In the genomic region with DNA sequence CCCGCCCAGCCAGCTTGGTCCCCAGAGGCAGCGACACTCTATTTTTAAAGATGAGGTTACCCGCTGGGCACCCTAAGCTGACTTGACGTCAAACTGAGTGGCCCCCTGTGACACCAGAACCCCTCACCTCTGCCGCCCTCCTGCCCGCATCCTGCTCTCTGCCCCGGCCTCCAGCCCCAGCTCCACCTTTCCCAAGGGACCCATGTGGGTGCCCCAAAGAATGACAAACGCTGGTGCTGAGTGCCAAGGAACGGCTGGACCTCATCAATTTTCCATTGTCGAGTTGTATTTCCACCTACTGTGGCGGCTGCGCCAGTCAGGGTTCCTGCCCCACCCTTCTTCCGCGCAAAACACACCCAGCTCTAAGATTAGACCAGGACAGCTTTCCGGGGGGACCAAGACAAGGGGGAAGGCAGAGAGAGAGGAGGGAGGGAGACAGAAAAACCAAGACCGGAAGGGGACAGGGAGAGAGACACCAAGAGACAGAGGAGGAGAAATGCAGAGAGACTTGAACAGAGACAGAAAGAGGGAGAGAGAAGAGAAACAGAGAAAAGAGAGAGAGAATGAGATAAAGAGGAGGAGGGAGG, we compare ENCODE assay signal across 2 cellular contexts.
A peak's percentile ranks its signal among the peaks of the same experiment; 100 is the strongest.
TF ChIP-seq lines count a peak whose summit lies in the region.

No MANE protein-coding gene starts in this region.

TF ChIP-seq in IMR-90, 13 proteins besides CTCF, POLR2A, EP300 and RAD21:
- TF ChIP-seq NFE2L2 (IDR thresholded peaks at IDR 0.05; ENCODE audit: low read depth, low read length) (no peak), FOS (IDR thresholded peaks at IDR 0.05; ENCODE audit: low read depth, low read length) (no peak), RCOR1 (IDR thresholded peaks at IDR 0.05; ENCODE audit: insufficient replicate concordance, low read length) (no peak), MAZ (IDR thresholded peaks at IDR 0.05; ENCODE audit: borderline replicate concordance, low read depth, low read length) (no peak), CHD1 (IDR thresholded peaks at IDR 0.05; ENCODE audit: low read depth, low read length) (no peak), MAFK (IDR thresholded peaks at IDR 0.05; ENCODE audit: low read depth, low read length) (no peak), USF2 (IDR thresholded peaks at IDR 0.05; ENCODE audit: low read depth, low read length) (no peak), SMC3 (IDR thresholded peaks at IDR 0.05; ENCODE audit: low read depth, low read length) (no peak), RFX5 (IDR thresholded peaks at IDR 0.05; ENCODE audit: low read depth, low read length) (no peak), BHLHE40 (IDR thresholded peaks at IDR 0.05; ENCODE audit: low read depth, low read length) (no peak), CEBPB (IDR thresholded peaks at IDR 0.05; ENCODE audit: low read depth, low read length) (no peak), MXI1 (IDR thresholded peaks at IDR 0.05; ENCODE audit: borderline replicate concordance, low read depth, low read length) (no peak)
- TF ChIP-seq, protein P1, sequence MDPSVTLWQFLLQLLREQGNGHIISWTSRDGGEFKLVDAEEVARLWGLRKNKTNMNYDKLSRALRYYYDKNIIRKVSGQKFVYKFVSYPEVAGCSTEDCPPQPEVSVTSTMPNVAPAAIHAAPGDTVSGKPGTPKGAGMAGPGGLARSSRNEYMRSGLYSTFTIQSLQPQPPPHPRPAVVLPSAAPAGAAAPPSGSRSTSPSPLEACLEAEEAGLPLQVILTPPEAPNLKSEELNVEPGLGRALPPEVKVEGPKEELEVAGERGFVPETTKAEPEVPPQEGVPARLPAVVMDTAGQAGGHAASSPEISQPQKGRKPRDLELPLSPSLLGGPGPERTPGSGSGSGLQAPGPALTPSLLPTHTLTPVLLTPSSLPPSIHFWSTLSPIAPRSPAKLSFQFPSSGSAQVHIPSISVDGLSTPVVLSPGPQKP (IDR thresholded peaks at IDR 0.05; ENCODE audit: borderline replicate concordance, low read depth, low read length): no peak

TF ChIP-seq in K562, 482 proteins besides CTCF, POLR2A, EP300 and RAD21 (continues in another document):
- TF ChIP-seq ZBTB2 (IDR thresholded peaks at IDR 0.05): 0 out of 2 replicates have a peak, but pooled peaks have one; percentile 37
- peak; percentile 26 to 32; a peak in 1 of 4 replicates for TF ChIP-seq MLLT1 (IDR thresholded peaks at IDR 0.05)
- TF ChIP-seq DPF2 (IDR thresholded peaks at IDR 0.05): peak; percentile 37; the same call in 1 of the 2 replicates
- TF ChIP-seq KDM1A (IDR thresholded peaks at IDR 0.05): peak in 1 of 2 experiments; percentile 36; a peak in 1 of 4 replicates
- TF ChIP-seq NRF1 (conservative IDR thresholded peaks at IDR 0.05 in 1 of 2, IDR thresholded peaks at IDR 0.05 in 1 of 2): peak; percentile 46
- TF ChIP-seq ZBTB26 (CRISPR knock-in tag; IDR thresholded peaks at IDR 0.05): no peak
- TF ChIP-seq FOXJ3 (CRISPR knock-in tag; IDR thresholded peaks at IDR 0.05): no peak
- peak; percentile 38 for TF ChIP-seq VEZF1 (CRISPR knock-in tag; IDR thresholded peaks at IDR 0.05)
- TF ChIP-seq, protein P2, sequence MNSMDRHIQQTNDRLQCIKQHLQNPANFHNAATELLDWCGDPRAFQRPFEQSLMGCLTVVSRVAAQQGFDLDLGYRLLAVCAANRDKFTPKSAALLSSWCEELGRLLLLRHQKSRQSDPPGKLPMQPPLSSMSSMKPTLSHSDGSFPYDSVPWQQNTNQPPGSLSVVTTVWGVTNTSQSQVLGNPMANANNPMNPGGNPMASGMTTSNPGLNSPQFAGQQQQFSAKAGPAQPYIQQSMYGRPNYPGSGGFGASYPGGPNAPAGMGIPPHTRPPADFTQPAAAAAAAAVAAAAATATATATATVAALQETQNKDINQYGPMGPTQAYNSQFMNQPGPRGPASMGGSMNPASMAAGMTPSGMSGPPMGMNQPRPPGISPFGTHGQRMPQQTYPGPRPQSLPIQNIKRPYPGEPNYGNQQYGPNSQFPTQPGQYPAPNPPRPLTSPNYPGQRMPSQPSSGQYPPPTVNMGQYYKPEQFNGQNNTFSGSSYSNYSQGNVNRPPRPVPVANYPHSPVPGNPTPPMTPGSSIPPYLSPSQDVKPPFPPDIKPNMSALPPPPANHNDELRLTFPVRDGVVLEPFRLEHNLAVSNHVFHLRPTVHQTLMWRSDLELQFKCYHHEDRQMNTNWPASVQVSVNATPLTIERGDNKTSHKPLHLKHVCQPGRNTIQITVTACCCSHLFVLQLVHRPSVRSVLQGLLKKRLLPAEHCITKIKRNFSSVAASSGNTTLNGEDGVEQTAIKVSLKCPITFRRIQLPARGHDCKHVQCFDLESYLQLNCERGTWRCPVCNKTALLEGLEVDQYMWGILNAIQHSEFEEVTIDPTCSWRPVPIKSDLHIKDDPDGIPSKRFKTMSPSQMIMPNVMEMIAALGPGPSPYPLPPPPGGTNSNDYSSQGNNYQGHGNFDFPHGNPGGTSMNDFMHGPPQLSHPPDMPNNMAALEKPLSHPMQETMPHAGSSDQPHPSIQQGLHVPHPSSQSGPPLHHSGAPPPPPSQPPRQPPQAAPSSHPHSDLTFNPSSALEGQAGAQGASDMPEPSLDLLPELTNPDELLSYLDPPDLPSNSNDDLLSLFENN (IDR thresholded peaks at IDR 0.05; ENCODE audit: low read depth in 2 of 2, low read length in 2 of 2): no peak
- TF ChIP-seq ARID1B (IDR thresholded peaks at IDR 0.05): peak; percentile 19; the same call in 1 of the 2 replicates
- peak; percentile 64 for TF ChIP-seq BCOR (IDR thresholded peaks at IDR 0.05)
- 0 out of 2 replicates have a peak, but pooled peaks have one; percentile 21 for TF ChIP-seq HDAC2 (IDR thresholded peaks at IDR 0.05)
- TF ChIP-seq, protein P3, sequence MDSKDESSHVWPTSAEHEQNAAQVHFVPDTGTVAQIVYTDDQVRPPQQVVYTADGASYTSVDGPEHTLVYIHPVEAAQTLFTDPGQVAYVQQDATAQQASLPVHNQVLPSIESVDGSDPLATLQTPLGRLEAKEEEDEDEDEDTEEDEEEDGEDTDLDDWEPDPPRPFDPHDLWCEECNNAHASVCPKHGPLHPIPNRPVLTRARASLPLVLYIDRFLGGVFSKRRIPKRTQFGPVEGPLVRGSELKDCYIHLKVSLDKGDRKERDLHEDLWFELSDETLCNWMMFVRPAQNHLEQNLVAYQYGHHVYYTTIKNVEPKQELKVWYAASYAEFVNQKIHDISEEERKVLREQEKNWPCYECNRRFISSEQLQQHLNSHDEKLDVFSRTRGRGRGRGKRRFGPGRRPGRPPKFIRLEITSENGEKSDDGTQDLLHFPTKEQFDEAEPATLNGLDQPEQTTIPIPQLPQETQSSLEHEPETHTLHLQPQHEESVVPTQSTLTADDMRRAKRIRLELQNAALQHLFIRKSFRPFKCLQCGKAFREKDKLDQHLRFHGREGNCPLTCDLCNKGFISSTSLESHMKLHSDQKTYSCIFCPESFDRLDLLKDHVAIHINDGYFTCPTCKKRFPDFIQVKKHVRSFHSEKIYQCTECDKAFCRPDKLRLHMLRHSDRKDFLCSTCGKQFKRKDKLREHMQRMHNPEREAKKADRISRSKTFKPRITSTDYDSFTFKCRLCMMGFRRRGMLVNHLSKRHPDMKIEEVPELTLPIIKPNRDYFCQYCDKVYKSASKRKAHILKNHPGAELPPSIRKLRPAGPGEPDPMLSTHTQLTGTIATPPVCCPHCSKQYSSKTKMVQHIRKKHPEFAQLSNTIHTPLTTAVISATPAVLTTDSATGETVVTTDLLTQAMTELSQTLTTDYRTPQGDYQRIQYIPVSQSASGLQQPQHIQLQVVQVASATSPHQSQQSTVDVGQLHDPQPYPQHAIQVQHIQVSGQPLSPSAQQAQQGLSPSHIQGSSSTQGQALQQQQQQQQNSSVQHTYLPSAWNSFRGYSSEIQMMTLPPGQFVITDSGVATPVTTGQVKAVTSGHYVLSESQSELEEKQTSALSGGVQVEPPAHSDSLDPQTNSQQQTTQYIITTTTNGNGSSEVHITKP (IDR thresholded peaks at IDR 0.05; ENCODE audit: partially characterized antibody): peak; percentile 63
- TF ChIP-seq SMARCA4 (IDR thresholded peaks at IDR 0.05): peak; percentile 34; the same call in 1 of the 2 replicates
- peak in 1 of 2 experiments; percentile 38; a peak in 1 of 4 replicates for TF ChIP-seq HDAC1 (IDR thresholded peaks at IDR 0.05)
- TF ChIP-seq, protein P4, sequence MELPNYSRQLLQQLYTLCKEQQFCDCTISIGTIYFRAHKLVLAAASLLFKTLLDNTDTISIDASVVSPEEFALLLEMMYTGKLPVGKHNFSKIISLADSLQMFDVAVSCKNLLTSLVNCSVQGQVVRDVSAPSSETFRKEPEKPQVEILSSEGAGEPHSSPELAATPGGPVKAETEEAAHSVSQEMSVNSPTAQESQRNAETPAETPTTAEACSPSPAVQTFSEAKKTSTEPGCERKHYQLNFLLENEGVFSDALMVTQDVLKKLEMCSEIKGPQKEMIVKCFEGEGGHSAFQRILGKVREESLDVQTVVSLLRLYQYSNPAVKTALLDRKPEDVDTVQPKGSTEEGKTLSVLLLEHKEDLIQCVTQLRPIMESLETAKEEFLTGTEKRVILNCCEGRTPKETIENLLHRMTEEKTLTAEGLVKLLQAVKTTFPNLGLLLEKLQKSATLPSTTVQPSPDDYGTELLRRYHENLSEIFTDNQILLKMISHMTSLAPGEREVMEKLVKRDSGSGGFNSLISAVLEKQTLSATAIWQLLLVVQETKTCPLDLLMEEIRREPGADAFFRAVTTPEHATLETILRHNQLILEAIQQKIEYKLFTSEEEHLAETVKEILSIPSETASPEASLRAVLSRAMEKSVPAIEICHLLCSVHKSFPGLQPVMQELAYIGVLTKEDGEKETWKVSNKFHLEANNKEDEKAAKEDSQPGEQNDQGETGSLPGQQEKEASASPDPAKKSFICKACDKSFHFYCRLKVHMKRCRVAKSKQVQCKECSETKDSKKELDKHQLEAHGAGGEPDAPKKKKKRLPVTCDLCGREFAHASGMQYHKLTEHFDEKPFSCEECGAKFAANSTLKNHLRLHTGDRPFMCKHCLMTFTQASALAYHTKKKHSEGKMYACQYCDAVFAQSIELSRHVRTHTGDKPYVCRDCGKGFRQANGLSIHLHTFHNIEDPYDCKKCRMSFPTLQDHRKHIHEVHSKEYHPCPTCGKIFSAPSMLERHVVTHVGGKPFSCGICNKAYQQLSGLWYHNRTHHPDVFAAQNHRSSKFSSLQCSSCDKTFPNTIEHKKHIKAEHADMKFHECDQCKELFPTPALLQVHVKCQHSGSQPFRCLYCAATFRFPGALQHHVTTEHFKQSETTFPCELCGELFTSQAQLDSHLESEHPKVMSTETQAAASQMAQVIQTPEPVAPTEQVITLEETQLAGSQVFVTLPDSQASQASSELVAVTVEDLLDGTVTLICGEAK (IDR thresholded peaks at IDR 0.05): 0 out of 2 replicates have a peak, but pooled peaks have one; percentile 28
- TF ChIP-seq, protein P4 (CRISPR knock-in tag; IDR thresholded peaks at IDR 0.05): no peak
